In the genomic region with DNA sequence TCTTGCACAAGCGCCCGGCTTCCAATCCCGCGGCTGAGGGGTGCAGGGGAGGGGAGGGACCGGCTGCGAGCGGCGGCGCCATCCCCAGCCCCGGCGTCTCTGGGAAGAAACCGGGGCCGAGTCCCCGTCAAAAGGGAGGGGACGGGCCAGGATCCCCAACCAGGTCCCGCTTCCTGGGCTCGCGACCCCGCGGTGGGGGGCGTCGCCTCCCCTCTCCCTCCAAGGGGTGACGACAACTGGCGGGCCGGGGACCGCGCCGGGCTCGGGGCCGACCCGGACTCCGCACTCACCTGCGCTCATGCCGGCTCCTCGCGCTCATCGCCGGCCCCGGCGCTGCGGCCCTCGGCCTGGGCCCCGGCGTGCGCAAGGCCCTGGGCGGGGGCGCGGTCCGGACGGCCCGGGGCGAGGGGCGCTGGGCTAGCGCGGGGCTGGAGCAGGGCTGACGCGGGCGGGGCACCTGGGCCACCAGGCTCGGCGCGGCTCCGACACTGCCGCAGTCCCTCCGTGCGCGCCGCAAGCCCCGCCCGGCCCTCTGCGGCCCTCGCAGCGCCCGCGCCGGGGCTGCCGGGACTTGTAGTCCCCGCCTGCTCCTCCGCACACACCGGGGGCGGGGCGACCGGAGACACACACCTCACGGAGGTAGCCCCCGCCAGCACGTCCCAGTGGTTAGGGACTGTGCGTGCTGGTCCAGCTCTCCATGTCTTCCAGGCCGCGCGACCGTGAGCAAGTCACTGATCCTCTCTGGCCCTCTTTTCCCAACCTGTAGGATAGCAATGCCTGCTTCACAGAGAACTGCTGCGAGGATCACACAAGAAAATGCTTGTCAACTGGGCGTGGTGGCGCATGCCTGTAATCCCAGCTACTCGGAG, we compare ENCODE assay signal across 8 cellular contexts. TPM values are rescaled to one million over a fixed set of nuclear protein-coding genes. Genes with fewer than 3 reads are reported as not detected.
DNase-seq lines count a peak whose midpoint lies in the region; ATAC-seq, FAIRE-seq and TF ChIP-seq lines count a peak whose summit lies in the region.

ATP13A2 (minus strand) TSS at position 490 of the 869 bp plus-strand sequence; CDS start at position 300, 190 bp downstream.

- H3K27ac ChIP-seq in astrocyte (ENCODE audit: low read depth, low read length), result no peak within 1 kb of the TSS
- no peak within 1 kb of the TSS for H3K27ac ChIP-seq in aorta (ENCODE audit: low read depth in 1 of 2, low read length in 2 of 2)

- H3K4me3 Mint-ChIP-seq in astrocyte (ENCODE audit: unreplicated experiment), result peak within 1 kb of the TSS; percentile 89

- H3K27me3 Mint-ChIP-seq in astrocyte (ENCODE audit: low read depth, unreplicated experiment), result no peaks in the 10 kb centered on the region

- H3K4me1 ChIP-seq in astrocyte (ENCODE audit: insufficient read depth, low read length), result peaks cover 47% of the 10 kb centered on the region
- no peaks in the 10 kb centered on the region for H3K4me1 ChIP-seq in aorta (ENCODE audit: control insufficient read depth in 1 of 2, insufficient read depth in 2 of 2, low read length in 2 of 2)

- intact Hi-C loops in aorta (cut with DNase I), result loop anchor here in 1 of 2 donors (2.0 to 5.0 kb wide), 2 partner anchors 41 to 44 kb away; no protein-coding TSS in a partner anchor

- peaks cover 35% of the 10 kb centered on the region for H3K79me2 ChIP-seq in astrocyte (ENCODE audit: insufficient read depth, low read length)

- FAIRE-seq in astrocyte (lab: Jason Lieb, UNC), result no peak

- H2AFZ ChIP-seq in astrocyte (ENCODE audit: low read depth, low read length), result peak within 1 kb of the TSS; percentile 97

- H3K27ac Mint-ChIP-seq in astrocyte (ENCODE audit: unreplicated experiment), result peak within 1 kb of the TSS; percentile 34

- H3K27me3 ChIP-seq in astrocyte (ENCODE audit: insufficient read depth, low read length) (no peaks in the 10 kb centered on the region), aorta (ENCODE audit: control insufficient read depth in 1 of 2, insufficient read depth in 2 of 2, low read length in 1 of 2) (no peaks in the 10 kb centered on the region)

- 0 to 1% methylated on average over 65 to 94 of the region's 94 CpGs for WGBS in aorta, 2 donors

- no peaks in the 10 kb centered on the region for H3K9me3 Mint-ChIP-seq in astrocyte (ENCODE audit: unreplicated experiment)

- peak; percentile 96 for ATAC-seq in HG02678 (IDR thresholded peaks at IDR 0.05; ENCODE audit: unreplicated experiment)
- peak; percentile 90 for ATAC-seq in aorta (ENCODE audit: low FRiP score)

- H3K36me3 Mint-ChIP-seq in astrocyte (ENCODE audit: low read depth, unreplicated experiment), result no peaks in the 10 kb centered on the region

- TF ChIP-seq CTCF in GM12875 (IDR thresholded peaks at IDR 0.05; ENCODE audit: borderline replicate concordance, insufficient read depth, low read depth, low read length) (no peak), astrocyte (IDR thresholded peaks at IDR 0.05; ENCODE audit: insufficient read depth, low read depth, low read length) (no peak)

- H3K4me2 ChIP-seq in astrocyte (ENCODE audit: low read length), result peak within 1 kb of the TSS; percentile 95

- H3K36me3 ChIP-seq in astrocyte (ENCODE audit: insufficient read depth, low read length) (no peaks in the 10 kb centered on the region), aorta (ENCODE audit: control insufficient read depth in 1 of 2, insufficient read depth in 2 of 2, low read length in 1 of 2) (no peaks in the 10 kb centered on the region)

- H3K9me3 ChIP-seq in astrocyte (ENCODE audit: insufficient read depth, low read depth, low read length) (no peaks in the 10 kb centered on the region), aorta (ENCODE audit: control insufficient read depth, low read length) (no peaks in the 10 kb centered on the region)

- peak; percentile 79 for DNase-seq in NCI-H1436 (lab: John Stamatoyannopoulos, UW)
- peak; percentile 75 for DNase-seq in T-helper 9 cell
- peak; percentile 42 for DNase-seq in astrocyte (ENCODE audit: low read depth)
- DNase-seq in hepatic stellate cell (ENCODE audit: low spot score), result peak; percentile 83
- peak; percentile 30 for DNase-seq in renal cortical epithelial cell (ENCODE audit: low read depth)
- peak; percentile 84 to 90 for DNase-seq in aorta

- peaks cover 37% of the 10 kb centered on the region for H4K20me1 ChIP-seq in astrocyte (ENCODE audit: insufficient read depth, low read length)

- H3K4me1 Mint-ChIP-seq in astrocyte (ENCODE audit: low read depth, unreplicated experiment), result peaks cover 30% of the 10 kb centered on the region

- peak within 1 kb of the TSS; percentile 94 for H3K4me3 ChIP-seq in GM12875 (ENCODE audit: low read depth, low read length)
- peak within 1 kb of the TSS; percentile 76 for H3K4me3 ChIP-seq in astrocyte (ENCODE audit: insufficient read depth, low read depth, low read length)
- peak within 1 kb of the TSS; percentile 87 to 88 for H3K4me3 ChIP-seq in aorta (ENCODE audit: low read length in 2 of 2)

- H3K9ac ChIP-seq in astrocyte (ENCODE audit: low read length), result peak within 1 kb of the TSS; percentile 73

RNA-seq across cellular contexts. Expression of gene ATP13A2, which starts in this region (rescaled TPM):
- total RNA-seq in astrocyte (67.8 and 76.5 TPM in 2 replicates), renal cortical epithelial cell (48.6 and 77.1 TPM in 2 replicates), aorta (10 to 100 TPM; 28.0 to 36.7 TPM)
- 10 to 100 TPM in 1 of 2 donors, 1 to 10 TPM in 1; 9.4 to 27.8 TPM for polyA plus RNA-seq in aorta

Comparison
In these comparisons a context has a peak if more than half of its experiments do, and no peak if none do; other contexts are left out.
1. DNase-seq: peak in every context shown above with its lines; median percentile 87 in aorta; 83 in hepatic stellate cell; 79 in NCI-H1436; 75 in T-helper 9 cell; 42 in astrocyte; 30 in renal cortical epithelial cell.